ENCODE assay signal across 8 cellular contexts in genomic region chr16:22192261-22193133, GRCh38. TPM values are rescaled to one million over a fixed set of nuclear protein-coding genes. Genes with fewer than 3 reads are reported as not detected.
DNase-seq lines count a peak whose midpoint lies in the region.

No MANE protein-coding gene starts in this region.

- DNase-seq in NCI-H1417 (lab: John Stamatoyannopoulos, UW) (peak in 2 of 3 experiments; percentile 30 to 67), NCI-H1417 treated with DMSO at 0.1 percent for 48 hours (lab: John Stamatoyannopoulos, UW) (no peak), LHCN-M2 (ENCODE audit: low read depth) (peak; percentile 85), T-helper 9 cell (peak; percentile 74), astrocyte of the hippocampus (ENCODE audit: low read depth, low spot score) (peak; percentile 89), inferior parietal cortex (ENCODE audit: extremely low spot score) (peak; percentile 68), smooth muscle cell of the brain vasculature (ENCODE audit: low read depth, low spot score) (peak; percentile 54), foreskin melanocyte (no peak)

RNA-seq across cellular contexts. Expression of gene EEF2K, which starts 13.6 kb away (rescaled TPM):
- total RNA-seq in LHCN-M2 (2014; rRNA removed), result 15.1 and 16.1 TPM in 2 replicates
- polyA plus RNA-seq in LHCN-M2 (2012), result 5.6 TPM

RNA-seq across cellular contexts. Expression of gene SDR42E2, which starts 30.2 kb away (rescaled TPM):
- not detected in 2 replicates for total RNA-seq in LHCN-M2 (2014; rRNA removed)
- polyA plus RNA-seq in LHCN-M2 (2012), result 0.02 TPM

Comparison
In these comparisons a context has a peak if more than half of its experiments do, and no peak if none do; other contexts are left out.
1. DNase-seq: peak in NCI-H1417 (2 of 3), LHCN-M2 (single experiment), T-helper 9 cell (single experiment), astrocyte of the hippocampus (single experiment), inferior parietal cortex (single experiment) and smooth muscle cell of the brain vasculature (single experiment); none in NCI-H1417 treated with DMSO at 0.1 percent for 48 hours (single experiment) and foreskin melanocyte (single experiment).